ENCODE assay signal across 28 cellular contexts in the genomic region with DNA sequence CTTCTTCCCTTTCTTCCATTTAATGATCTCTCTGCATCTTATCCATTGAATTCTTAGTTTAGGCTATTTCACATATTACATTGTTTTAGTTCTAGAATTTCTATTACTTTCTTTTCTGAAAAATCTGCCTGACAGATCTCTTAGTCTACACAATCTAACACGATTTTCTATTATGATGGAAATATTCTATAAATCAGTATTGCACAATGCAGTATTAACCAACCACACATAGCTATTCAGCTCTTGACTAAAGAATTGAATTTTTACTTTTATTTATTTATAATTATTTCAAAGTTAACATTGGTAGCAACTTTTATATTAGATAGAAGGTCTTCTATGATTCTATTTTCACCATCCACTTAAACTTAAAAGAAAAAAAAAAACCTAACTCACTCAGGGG.
"Had no signal": no experiment of that assay in that cellular context is flagged by ENCODE, and none has a peak within 500 bp of the region (broad histone marks: within the 10 kb centered on the region; RNA-seq: fewer than 3 reads in every experiment).

No MANE protein-coding gene starts in this region.

- H3K27ac ChIP-seq: colonic mucosa, coronary artery, dorsolateral prefrontal cortex, epithelial cell of prostate, esophagus muscularis mucosa, esophagus squamous epithelium, foreskin keratinocyte, gastrocnemius medialis, gastroesophageal sphincter, heart left ventricle, heart right ventricle had no signal

- H3K4me3 ChIP-seq: colonic mucosa, coronary artery, dorsolateral prefrontal cortex, esophagus muscularis mucosa, esophagus squamous epithelium, gastrocnemius medialis, gastroesophageal sphincter, heart left ventricle, heart right ventricle had no signal

- FAIRE-seq: colon, endometrium, endothelial cell of umbilical vein, frontal cortex had no signal

- H3K36me3 ChIP-seq: colonic mucosa, esophagus muscularis mucosa, esophagus squamous epithelium, gastrocnemius medialis, gastroesophageal sphincter, heart left ventricle, heart right ventricle had no signal

- H3K27me3 ChIP-seq: colonic mucosa, esophagus muscularis mucosa, gastrocnemius medialis, gastroesophageal sphincter, heart left ventricle had no signal

- H3K4me1 ChIP-seq: colonic mucosa, esophagus muscularis mucosa, esophagus squamous epithelium, foreskin keratinocyte, gastrocnemius medialis, gastroesophageal sphincter, heart left ventricle, heart right ventricle had no signal

- H3K9me3 ChIP-seq: colonic mucosa, esophagus muscularis mucosa, esophagus squamous epithelium, gastrocnemius medialis, gastroesophageal sphincter, heart left ventricle, heart right ventricle had no signal

- ATAC-seq: effector memory CD8-positive, alpha-beta T cell; esophagus mucosa; foreskin keratinocyte; gastrocnemius medialis; gastroesophageal sphincter; heart left ventricle; heart right ventricle had no signal

- DNase-seq: colonic mucosa; cortex of kidney; dermis blood vessel endothelial cell; dorsolateral prefrontal cortex; effector CD4-positive, alpha-beta T cell; effector CD8-positive, alpha-beta T cell; effector memory CD4-positive, alpha-beta T cell; effector memory CD8-positive, alpha-beta T cell; endodermal cell; erythroblast; esophagus squamous epithelium; foreskin fibroblast; foreskin keratinocyte; foreskin melanocyte; gastrocnemius medialis; glutamatergic neuron; head of caudate nucleus; heart left ventricle; heart right ventricle had no signal
